ENCODE assay signal across 1 cellular context in the genomic region with DNA sequence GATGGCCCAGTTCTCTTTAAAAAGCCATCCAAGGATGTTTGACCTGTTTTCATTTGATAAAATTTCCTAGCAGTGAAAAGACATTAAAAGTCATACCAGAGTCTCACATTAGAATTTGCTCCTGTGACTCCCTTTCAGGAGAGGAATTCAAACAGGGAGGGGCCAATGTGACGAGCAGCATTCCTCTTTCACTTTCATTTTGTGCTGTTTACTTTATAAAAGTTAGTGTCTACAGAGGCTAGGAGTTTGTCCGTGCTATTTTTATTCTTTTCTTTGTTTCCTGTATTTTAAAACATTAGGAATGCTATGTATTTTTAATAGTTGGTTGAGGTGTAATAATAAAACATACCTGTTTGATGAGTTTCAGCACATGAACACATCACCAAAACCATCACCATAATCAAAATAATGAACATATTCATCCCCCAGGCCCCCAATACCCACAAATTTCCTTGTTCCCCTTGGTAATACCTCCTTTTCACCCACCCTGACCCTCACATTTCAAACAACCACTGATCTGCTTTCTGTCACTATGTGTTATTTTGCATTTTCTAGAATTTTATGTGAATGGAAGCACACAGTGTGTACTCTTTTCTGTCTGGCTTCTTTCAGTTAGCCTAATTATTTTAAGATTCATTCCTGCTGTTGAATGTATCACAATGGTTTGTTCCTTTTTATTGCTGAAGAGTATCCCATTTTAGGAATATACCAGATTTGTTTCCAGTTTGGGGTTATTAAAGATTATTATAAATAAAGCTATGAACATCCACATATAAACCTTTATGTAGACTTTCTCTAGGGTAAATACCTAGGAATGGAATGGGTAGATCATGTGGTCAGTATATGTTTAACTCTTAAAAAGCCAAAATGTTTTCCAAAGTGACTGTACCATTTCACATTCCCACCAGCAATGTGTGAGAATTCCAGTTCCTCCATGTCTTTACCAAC.
TF ChIP-seq lines count a peak whose summit lies in the region.

No MANE protein-coding gene starts in this region.

TF ChIP-seq in K562, 482 proteins besides CTCF, POLR2A, EP300 and RAD21 (continued from another document and continues in another):
- TF ChIP-seq, protein P1, sequence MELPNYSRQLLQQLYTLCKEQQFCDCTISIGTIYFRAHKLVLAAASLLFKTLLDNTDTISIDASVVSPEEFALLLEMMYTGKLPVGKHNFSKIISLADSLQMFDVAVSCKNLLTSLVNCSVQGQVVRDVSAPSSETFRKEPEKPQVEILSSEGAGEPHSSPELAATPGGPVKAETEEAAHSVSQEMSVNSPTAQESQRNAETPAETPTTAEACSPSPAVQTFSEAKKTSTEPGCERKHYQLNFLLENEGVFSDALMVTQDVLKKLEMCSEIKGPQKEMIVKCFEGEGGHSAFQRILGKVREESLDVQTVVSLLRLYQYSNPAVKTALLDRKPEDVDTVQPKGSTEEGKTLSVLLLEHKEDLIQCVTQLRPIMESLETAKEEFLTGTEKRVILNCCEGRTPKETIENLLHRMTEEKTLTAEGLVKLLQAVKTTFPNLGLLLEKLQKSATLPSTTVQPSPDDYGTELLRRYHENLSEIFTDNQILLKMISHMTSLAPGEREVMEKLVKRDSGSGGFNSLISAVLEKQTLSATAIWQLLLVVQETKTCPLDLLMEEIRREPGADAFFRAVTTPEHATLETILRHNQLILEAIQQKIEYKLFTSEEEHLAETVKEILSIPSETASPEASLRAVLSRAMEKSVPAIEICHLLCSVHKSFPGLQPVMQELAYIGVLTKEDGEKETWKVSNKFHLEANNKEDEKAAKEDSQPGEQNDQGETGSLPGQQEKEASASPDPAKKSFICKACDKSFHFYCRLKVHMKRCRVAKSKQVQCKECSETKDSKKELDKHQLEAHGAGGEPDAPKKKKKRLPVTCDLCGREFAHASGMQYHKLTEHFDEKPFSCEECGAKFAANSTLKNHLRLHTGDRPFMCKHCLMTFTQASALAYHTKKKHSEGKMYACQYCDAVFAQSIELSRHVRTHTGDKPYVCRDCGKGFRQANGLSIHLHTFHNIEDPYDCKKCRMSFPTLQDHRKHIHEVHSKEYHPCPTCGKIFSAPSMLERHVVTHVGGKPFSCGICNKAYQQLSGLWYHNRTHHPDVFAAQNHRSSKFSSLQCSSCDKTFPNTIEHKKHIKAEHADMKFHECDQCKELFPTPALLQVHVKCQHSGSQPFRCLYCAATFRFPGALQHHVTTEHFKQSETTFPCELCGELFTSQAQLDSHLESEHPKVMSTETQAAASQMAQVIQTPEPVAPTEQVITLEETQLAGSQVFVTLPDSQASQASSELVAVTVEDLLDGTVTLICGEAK (IDR thresholded peaks at IDR 0.05), result peak; percentile 60
- TF ChIP-seq, protein P1 (CRISPR knock-in tag; IDR thresholded peaks at IDR 0.05), result no peak
- TF ChIP-seq FOXJ2 (tag; IDR thresholded peaks at IDR 0.05), result 0 out of 2 replicates have a peak, but pooled peaks have one; percentile 50
- TF ChIP-seq ZNF121 (CRISPR knock-in tag; conservative IDR thresholded peaks at IDR 0.05), result no peak
- 0 out of 2 replicates have a peak, but pooled peaks have one; percentile 22 for TF ChIP-seq ZNF41 (CRISPR knock-in tag; conservative IDR thresholded peaks at IDR 0.05)
- TF ChIP-seq, protein P2, sequence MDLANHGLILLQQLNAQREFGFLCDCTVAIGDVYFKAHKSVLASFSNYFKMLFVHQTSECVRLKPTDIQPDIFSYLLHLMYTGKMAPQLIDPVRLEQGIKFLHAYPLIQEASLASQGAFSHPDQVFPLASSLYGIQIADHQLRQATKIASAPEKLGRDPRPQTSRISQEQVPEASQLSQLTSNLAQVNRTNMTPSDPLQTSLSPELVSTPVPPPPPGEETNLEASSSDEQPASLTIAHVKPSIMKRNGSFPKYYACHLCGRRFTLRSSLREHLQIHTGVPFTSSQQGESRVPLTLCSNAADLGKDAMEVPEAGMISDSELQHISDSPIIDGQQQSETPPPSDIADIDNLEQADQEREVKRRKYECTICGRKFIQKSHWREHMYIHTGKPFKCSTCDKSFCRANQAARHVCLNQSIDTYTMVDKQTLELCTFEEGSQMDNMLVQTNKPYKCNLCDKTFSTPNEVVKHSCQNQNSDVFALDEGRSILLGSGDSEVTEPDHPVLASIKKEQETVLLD (IDR thresholded peaks at IDR 0.05), result no peak
- TF ChIP-seq SIN3B (IDR thresholded peaks at IDR 0.05; ENCODE audit: low read depth), result no peak
- no peak for TF ChIP-seq NR2C2 (CRISPR knock-in tag; IDR thresholded peaks at IDR 0.05)
- no peak for TF ChIP-seq NR2C2 (tag; IDR thresholded peaks at IDR 0.05)
- TF ChIP-seq NKRF (IDR thresholded peaks at IDR 0.05; ENCODE audit: borderline replicate concordance), result no peak
- TF ChIP-seq FOXK2 (conservative IDR thresholded peaks at IDR 0.05 in 1 of 2, IDR thresholded peaks at IDR 0.05 in 1 of 2; ENCODE audit: low read depth in 2 of 2), result peak; percentile 99 to 100
- peak; percentile 15; the same call in 1 of the 2 replicates for TF ChIP-seq JUND (IDR thresholded peaks at IDR 0.05; ENCODE audit: borderline replicate concordance, low read depth, low read length)
- TF ChIP-seq JUND (tag; IDR thresholded peaks at IDR 0.05; ENCODE audit: borderline replicate concordance, low read depth, low read length), result peak; percentile 8; the same call in 1 of the 3 replicates
- no peak for TF ChIP-seq CHCHD3 (CRISPR knock-in tag; IDR thresholded peaks at IDR 0.05)
- no peak for TF ChIP-seq ETV5 (CRISPR knock-in tag; IDR thresholded peaks at IDR 0.05; ENCODE audit: low read depth)
- no peak for TF ChIP-seq ZNF830 (CRISPR knock-in tag; IDR thresholded peaks at IDR 0.05)
- TF ChIP-seq, protein P3, sequence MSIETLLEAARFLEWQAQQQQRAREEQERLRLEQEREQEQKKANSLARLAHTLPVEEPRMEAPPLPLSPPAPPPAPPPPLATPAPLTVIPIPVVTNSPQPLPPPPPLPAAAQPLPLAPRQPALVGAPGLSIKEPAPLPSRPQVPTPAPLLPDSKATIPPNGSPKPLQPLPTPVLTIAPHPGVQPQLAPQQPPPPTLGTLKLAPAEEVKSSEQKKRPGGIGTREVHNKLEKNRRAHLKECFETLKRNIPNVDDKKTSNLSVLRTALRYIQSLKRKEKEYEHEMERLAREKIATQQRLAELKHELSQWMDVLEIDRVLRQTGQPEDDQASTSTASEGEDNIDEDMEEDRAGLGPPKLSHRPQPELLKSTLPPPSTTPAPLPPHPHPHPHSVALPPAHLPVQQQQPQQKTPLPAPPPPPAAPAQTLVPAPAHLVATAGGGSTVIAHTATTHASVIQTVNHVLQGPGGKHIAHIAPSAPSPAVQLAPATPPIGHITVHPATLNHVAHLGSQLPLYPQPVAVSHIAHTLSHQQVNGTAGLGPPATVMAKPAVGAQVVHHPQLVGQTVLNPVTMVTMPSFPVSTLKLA (conservative IDR thresholded peaks at IDR 0.05), result peak in 1 of 2 experiments; percentile 47; a peak in 1 of 4 replicates
- TF ChIP-seq, protein P4, sequence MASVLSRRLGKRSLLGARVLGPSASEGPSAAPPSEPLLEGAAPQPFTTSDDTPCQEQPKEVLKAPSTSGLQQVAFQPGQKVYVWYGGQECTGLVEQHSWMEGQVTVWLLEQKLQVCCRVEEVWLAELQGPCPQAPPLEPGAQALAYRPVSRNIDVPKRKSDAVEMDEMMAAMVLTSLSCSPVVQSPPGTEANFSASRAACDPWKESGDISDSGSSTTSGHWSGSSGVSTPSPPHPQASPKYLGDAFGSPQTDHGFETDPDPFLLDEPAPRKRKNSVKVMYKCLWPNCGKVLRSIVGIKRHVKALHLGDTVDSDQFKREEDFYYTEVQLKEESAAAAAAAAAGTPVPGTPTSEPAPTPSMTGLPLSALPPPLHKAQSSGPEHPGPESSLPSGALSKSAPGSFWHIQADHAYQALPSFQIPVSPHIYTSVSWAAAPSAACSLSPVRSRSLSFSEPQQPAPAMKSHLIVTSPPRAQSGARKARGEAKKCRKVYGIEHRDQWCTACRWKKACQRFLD (CRISPR knock-in tag; IDR thresholded peaks at IDR 0.05), result no peak
- no peak for TF ChIP-seq SMAD2 (IDR thresholded peaks at IDR 0.05; ENCODE audit: low read depth, low read length)
- TF ChIP-seq HMGN3 (IDR thresholded peaks at IDR 0.05; ENCODE audit: borderline replicate concordance, extremely low read depth, insufficient read length, low read depth, low read length), result no peak
- peak; percentile 45 for TF ChIP-seq RBBP5 (IDR thresholded peaks at IDR 0.05; ENCODE audit: borderline replicate concordance, insufficient read depth, low read length, poor library complexity, severe bottlenecking)
- TF ChIP-seq HNRNPLL (IDR thresholded peaks at IDR 0.05; ENCODE audit: low read depth, low read length, poor library complexity, severe bottlenecking), result no peak
- TF ChIP-seq HDAC1 (IDR thresholded peaks at IDR 0.05), result no peak
- TF ChIP-seq ZNF592 (IDR thresholded peaks at IDR 0.05), result peak; percentile 23; the same call in 1 of the 2 replicates
- peak; percentile 90 for TF ChIP-seq FOXM1 (IDR thresholded peaks at IDR 0.05; ENCODE audit: low read depth)
- TF ChIP-seq FOXM1 (CRISPR knock-in tag; IDR thresholded peaks at IDR 0.05; ENCODE audit: low read depth), result no peak
- TF ChIP-seq, protein P5, sequence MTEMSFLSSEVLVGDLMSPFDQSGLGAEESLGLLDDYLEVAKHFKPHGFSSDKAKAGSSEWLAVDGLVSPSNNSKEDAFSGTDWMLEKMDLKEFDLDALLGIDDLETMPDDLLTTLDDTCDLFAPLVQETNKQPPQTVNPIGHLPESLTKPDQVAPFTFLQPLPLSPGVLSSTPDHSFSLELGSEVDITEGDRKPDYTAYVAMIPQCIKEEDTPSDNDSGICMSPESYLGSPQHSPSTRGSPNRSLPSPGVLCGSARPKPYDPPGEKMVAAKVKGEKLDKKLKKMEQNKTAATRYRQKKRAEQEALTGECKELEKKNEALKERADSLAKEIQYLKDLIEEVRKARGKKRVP (CRISPR knock-in tag; IDR thresholded peaks at IDR 0.05), result no peak
